ENCODE assay signal across 21 cellular contexts in genomic region chr16:87459833-87460232, GRCh38. TPM values are rescaled to one million over a fixed set of nuclear protein-coding genes. Genes with fewer than 3 reads are reported as not detected.
DNase-seq lines count a peak whose midpoint lies in the region; TF ChIP-seq lines count a peak whose summit lies in the region.
"Had no signal": no experiment of that assay in that cellular context is flagged by ENCODE, and none has a peak within 500 bp of the region (broad histone marks: within the 10 kb centered on the region; RNA-seq: fewer than 3 reads in every experiment).

No MANE protein-coding gene starts in this region.

- no peak overlapping the region for H2BK120ac ChIP-seq in mesenchymal stem cell (ENCODE audit: low read depth, low read length)

- WGBS in mesenchymal stem cell = 90% methylated on average over 8 of the region's 9 CpGs
- 31 to 53% methylated on average over 9 of the region's 9 CpGs for WGBS in thyroid gland, 2 donors

- peak overlapping the region; percentile 21 for H2AK5ac ChIP-seq in mesenchymal stem cell (ENCODE audit: low read length, severe bottlenecking)

- H3K27ac ChIP-seq in mesenchymal stem cell (ENCODE audit: low read length, poor library complexity, severe bottlenecking) = no peak overlapping the region
- H3K27ac ChIP-seq in thyroid gland = peak overlapping the region; percentile 90 to 99 (median 98)
- H3K27ac ChIP-seq in breast epithelium = no peak overlapping the region

- H3K79me1 ChIP-seq in mesenchymal stem cell (replicated peaks; ENCODE audit: low read length, poor library complexity, severe bottlenecking) = peaks cover 24% of the 10 kb centered on the region

- peak overlapping the region; percentile 34 to 57 for H3K18ac ChIP-seq in mesenchymal stem cell (ENCODE audit: low read depth in 1 of 2, low read length in 2 of 2)

- H3K14ac ChIP-seq in mesenchymal stem cell (ENCODE audit: low read length in 2 of 2) = no peak overlapping the region

- peaks cover 8% of the 10 kb centered on the region for H3K4me1 ChIP-seq in endocrine pancreas (ENCODE audit: control insufficient read depth, insufficient read depth, low read length)
- peaks cover 43% of the 10 kb centered on the region for H3K4me1 ChIP-seq in mesenchymal stem cell (ENCODE audit: control insufficient read depth, insufficient read depth, low read depth, low read length)
- peaks cover 62 to 76% of the 10 kb centered on the region in 2 donors for H3K4me1 ChIP-seq in thyroid gland
- peaks cover 5 to 9% of the 10 kb centered on the region in 2 donors for H3K4me1 ChIP-seq in breast epithelium

- H3K9ac ChIP-seq in endocrine pancreas (ENCODE audit: control insufficient read depth, insufficient read depth, low read length) = peak overlapping the region; percentile 30
- peak overlapping the region; percentile 18 for H3K9ac ChIP-seq in mesenchymal stem cell (ENCODE audit: low read length)

- no peak overlapping the region for H3K4ac ChIP-seq in mesenchymal stem cell (ENCODE audit: low read depth in 1 of 2, low read length in 2 of 2)

- intact Hi-C loops in thyroid gland (cut with DNase I) = no loop called here
- intact Hi-C loops in breast epithelium (cut with DNase I; ENCODE audit: low total_unique reads) = no loop called here

- H3K4me3 ChIP-seq in endocrine pancreas (ENCODE audit: control insufficient read depth, insufficient read depth, low read length) = no peak overlapping the region
- H3K4me3 ChIP-seq in mesenchymal stem cell (ENCODE audit: insufficient read depth in 1 of 2, low read depth in 1 of 2, low read length in 2 of 2) = no peak overlapping the region
- H3K4me3 ChIP-seq in thyroid gland (replicated peaks in 1 of 3) = no peak overlapping the region
- H3K4me3 ChIP-seq in breast epithelium = no peak overlapping the region

- DNase-seq in chondrocyte (ENCODE audit: low spot score) (peak; percentile 21), mesenchymal stem cell (no peak), thyroid gland (peak; percentile 94 to 95), breast epithelium (ENCODE audit: low spot score in 2 of 2) (no peak), NCI-H2196 treated with DMSO at 0.1 percent for 48 hours (lab: John Stamatoyannopoulos, UW; ENCODE audit: unreplicated experiment) (no peak), GDM1 (lab: John Stamatoyannopoulos, UW) (no peak)
- DNase-seq: ACHN; BE2C; C1 segment of cervical spinal cord; CD4-positive, CD25-positive, alpha-beta regulatory T cell; CD8-positive, alpha-beta memory T cell; COR-L47; DMS 273 treated with DMSO at 0.1 percent for 48 hours; DMS53; DND-41; EL; GOT3; H7; HFFc6 had no signal

- no peak overlapping the region for H2BK5ac ChIP-seq in mesenchymal stem cell (ENCODE audit: low read depth, low read length, poor library complexity, severe bottlenecking)

- H3K4me2 ChIP-seq in mesenchymal stem cell (ENCODE audit: low read length, poor library complexity, severe bottlenecking) = peak overlapping the region; percentile 18

- H2BK12ac ChIP-seq in mesenchymal stem cell (ENCODE audit: low read length in 2 of 2) = peak overlapping the region; percentile 52 to 58

- no peak overlapping the region for H3K27ac Mint-ChIP-seq in chondrocyte (ENCODE audit: unreplicated experiment)
- H3K27ac Mint-ChIP-seq: CD8-positive, alpha-beta memory T cell; HFFc6; IgD-negative memory B cell had no signal

- peaks cover 2% of the 10 kb centered on the region for H3K36me3 Mint-ChIP-seq in chondrocyte (ENCODE audit: low read depth)

- H4K91ac ChIP-seq in mesenchymal stem cell (ENCODE audit: low read length) = no peak overlapping the region

- H4K8ac ChIP-seq in mesenchymal stem cell (ENCODE audit: low read length) = peak overlapping the region; percentile 76

- H3K27me3 Mint-ChIP-seq in chondrocyte (ENCODE audit: low read depth) = no peaks in the 10 kb centered on the region
- H3K27me3 Mint-ChIP-seq: CD4-positive, CD25-positive, alpha-beta regulatory T cell; CD8-positive, alpha-beta memory T cell had no signal

- H3K4me3 Mint-ChIP-seq in chondrocyte (ENCODE audit: unreplicated experiment) = no peak overlapping the region
- H3K4me3 Mint-ChIP-seq: CD4-positive, CD25-positive, alpha-beta regulatory T cell; CD8-positive, alpha-beta memory T cell; HFFc6; IgD-negative memory B cell had no signal

- no peaks in the 10 kb centered on the region for H3K36me3 ChIP-seq in endocrine pancreas (ENCODE audit: control insufficient read depth, insufficient read depth, low read length)
- peaks cover 21 to 33% of the 10 kb centered on the region in 2 experiments for H3K36me3 ChIP-seq in mesenchymal stem cell (ENCODE audit: control insufficient read depth in 1 of 2, insufficient read depth in 2 of 2, low read depth in 1 of 2, low read length in 2 of 2)
- no peaks in the 10 kb centered on the region for H3K36me3 ChIP-seq in thyroid gland
- H3K36me3 ChIP-seq in breast epithelium = no peaks in the 10 kb centered on the region

- no peak for TF ChIP-seq CTCF in chondrocyte (IDR thresholded peaks at IDR 0.05)
- no peak for TF ChIP-seq CTCF in thyroid gland (IDR thresholded peaks at IDR 0.05)
- no peak for TF ChIP-seq CTCF in breast epithelium (IDR thresholded peaks at IDR 0.05)

- H3K23ac ChIP-seq in mesenchymal stem cell (ENCODE audit: low read length in 2 of 2) = no peak overlapping the region

- H2AFZ ChIP-seq in mesenchymal stem cell (ENCODE audit: low read depth, low read length) = no peak overlapping the region

- peaks cover 57% of the 10 kb centered on the region for H3K4me1 Mint-ChIP-seq in chondrocyte (ENCODE audit: low read depth)

- no peak overlapping the region for H2BK15ac ChIP-seq in mesenchymal stem cell (ENCODE audit: low read depth, poor library complexity, severe bottlenecking)

- H3K9me3 ChIP-seq in endocrine pancreas (ENCODE audit: control insufficient read depth, low read length) (no peaks in the 10 kb centered on the region), mesenchymal stem cell (ENCODE audit: control insufficient read depth, low read length) (no peaks in the 10 kb centered on the region), thyroid gland (no peaks in the 10 kb centered on the region), breast epithelium (no peaks in the 10 kb centered on the region)
- H3K9me3 ChIP-seq: BE2C had no signal

- no peaks in the 10 kb centered on the region for H3K9me3 Mint-ChIP-seq in chondrocyte (ENCODE audit: low read depth)
- H3K9me3 Mint-ChIP-seq: CD4-positive, CD25-positive, alpha-beta regulatory T cell; CD8-positive, alpha-beta memory T cell; HFFc6; IgD-negative memory B cell had no signal

- peak in 1 of 2 donors; percentile 68 for TF ChIP-seq POLR2A in thyroid gland (IDR thresholded peaks at IDR 0.05)
- TF ChIP-seq POLR2A in breast epithelium (IDR thresholded peaks at IDR 0.05) = no peak

- no peaks in the 10 kb centered on the region for H3K27me3 ChIP-seq in endocrine pancreas (ENCODE audit: control insufficient read depth, insufficient read depth, low read length)
- no peaks in the 10 kb centered on the region for H3K27me3 ChIP-seq in mesenchymal stem cell (ENCODE audit: control insufficient read depth in 1 of 2, insufficient read depth in 1 of 2, low read length in 2 of 2)
- H3K27me3 ChIP-seq in thyroid gland = no peaks in the 10 kb centered on the region
- no peaks in the 10 kb centered on the region for H3K27me3 ChIP-seq in breast epithelium
- H3K27me3 ChIP-seq: BE2C had no signal

RNA-seq across cellular contexts. Expression of gene ZCCHC14, which starts 33.0 kb away (rescaled TPM):
- total RNA-seq in chondrocyte = 28.0 to 29.6 TPM (median 29.6 TPM) in 3 replicates
- 24.1 TPM for polyA plus RNA-seq in mesenchymal stem cell (2013, experiment 1 of 2)
- 23.5 TPM for polyA plus RNA-seq in mesenchymal stem cell (2013, experiment 2 of 2)
- 10 to 100 TPM; 23.0 to 70.0 (median 27.6) TPM for total RNA-seq in thyroid gland
- total RNA-seq in breast epithelium = 10 to 100 TPM; 15.2 to 21.0 (median 18.7) TPM

Comparison
In these comparisons a context has a peak if more than half of its experiments do, and no peak if none do; other contexts are left out.
1. DNase-seq: peak in chondrocyte (single experiment) and thyroid gland (2 of 2); none in mesenchymal stem cell (single experiment), breast epithelium (0 of 2), NCI-H2196 treated with DMSO at 0.1 percent for 48 hours (single experiment) and GDM1 (single experiment).
2. H3K27ac ChIP-seq: peak in thyroid gland (3 of 3); none in mesenchymal stem cell (single experiment) and breast epithelium (0 of 2).